33 cellular contexts compared by ENCODE assay signal in genomic region chr4:187491959-187492358, GRCh38.
"Had no signal": no experiment of that assay in that cellular context is flagged by ENCODE, and none has a peak within 500 bp of the region (broad histone marks: within the 10 kb centered on the region; RNA-seq: fewer than 3 reads in every experiment).

No MANE protein-coding gene starts in this region.

- H3K9me3 ChIP-seq: adrenal gland, body of pancreas, gastroesophageal sphincter, pancreas, prostate gland, thyroid gland, upper lobe of left lung, vagina had no signal

- FAIRE-seq: kidney, pancreas had no signal

- DNase-seq: activated CD4-positive, alpha-beta T cell treated with anti-CD3 and anti-CD28 coated beads for 36 hours; activated CD4-positive, alpha-beta T cell treated with anti-CD3 and anti-CD28 coated beads, Interleukin-2, amount 50 U/mL, for 4 hours; activated CD4-positive, CD25-positive, alpha-beta regulatory T cell; activated effector memory CD4-positive, alpha-beta T cell treated with anti-CD3 and anti-CD28 coated beads, Interleukin-2, amount 50 U/mL, for 16 hours; activated naive CD4-positive, alpha-beta T cell treated with anti-CD3 and anti-CD28 coated beads for 36 hours; activated naive CD8-positive, alpha-beta T cell treated with anti-CD3 and anti-CD28 coated beads for 36 hours; adrenal gland; aorta; body of pancreas; dorsolateral prefrontal cortex; effector memory CD4-positive, alpha-beta T cell; head of caudate nucleus; hippocampal formation; kidney; left colon; midbrain; naive thymus-derived CD4-positive, alpha-beta T cell; nucleus accumbens; pancreas; stimulated activated CD4-positive, alpha-beta T cell treated with anti-CD3 and anti-CD28 coated beads, Interleukin-1b, Interleukin-23, amount 100 ng/mL, for 48 hours; stimulated activated CD4-positive, alpha-beta T cell treated with anti-CD3 and anti-CD28 coated beads, Interleukin-4, amount 100 ng/mL, for 4 hours; stimulated activated CD8-positive, alpha-beta memory T cell treated with anti-CD3 and anti-CD28 coated beads, Interleukin-4, amount 100 ng/mL, for 48 hours; stimulated activated naive CD8-positive, alpha-beta T cell treated with anti-CD3 and anti-CD28 coated beads, Interleukin-15, amount 100 ng/mL, for 72 hours; substantia nigra; T-helper 1 cell; thyroid gland; upper lobe of left lung had no signal

- H3K4me1 ChIP-seq: adrenal gland, body of pancreas, gastroesophageal sphincter, pancreas, prostate gland, thyroid gland, upper lobe of left lung, vagina had no signal

- H3K4me2 ChIP-seq: smooth muscle cell had no signal

- H3K27me3 ChIP-seq: adrenal gland, body of pancreas, dorsolateral prefrontal cortex, gastroesophageal sphincter, pancreas, thyroid gland, upper lobe of left lung, vagina had no signal

- ATAC-seq: activated CD4-positive, alpha-beta T cell treated with anti-CD3 and anti-CD28 coated beads for 36 hours; body of pancreas; gastroesophageal sphincter; left colon; naive thymus-derived CD4-positive, alpha-beta T cell; pancreas; stimulated activated memory B cell treated with anti-CD40 and anti-IgM and Interleukin-4, amounts not matched to agents 10 μg/mL and 1 μg/mL and 100 μg/mL, for 72 hours; stimulated activated naive CD8-positive, alpha-beta T cell treated with anti-CD3 and anti-CD28 coated beads, Interleukin-15, amount 100 ng/mL, for 72 hours had no signal

- H3K4me3 ChIP-seq: adrenal gland, body of pancreas, coronary artery, dorsolateral prefrontal cortex, gastroesophageal sphincter, pancreas, prostate gland, smooth muscle cell, thyroid gland, upper lobe of left lung, vagina had no signal

- H3K27ac ChIP-seq: adrenal gland, body of pancreas, coronary artery, dorsolateral prefrontal cortex, gastroesophageal sphincter, pancreas, prostate gland, thyroid gland, upper lobe of left lung, vagina had no signal

- H3K36me3 ChIP-seq: adrenal gland, gastroesophageal sphincter, pancreas, prostate gland, thyroid gland, upper lobe of left lung, vagina had no signal
